ENCODE assay signal across 8 cellular contexts in the genomic region with DNA sequence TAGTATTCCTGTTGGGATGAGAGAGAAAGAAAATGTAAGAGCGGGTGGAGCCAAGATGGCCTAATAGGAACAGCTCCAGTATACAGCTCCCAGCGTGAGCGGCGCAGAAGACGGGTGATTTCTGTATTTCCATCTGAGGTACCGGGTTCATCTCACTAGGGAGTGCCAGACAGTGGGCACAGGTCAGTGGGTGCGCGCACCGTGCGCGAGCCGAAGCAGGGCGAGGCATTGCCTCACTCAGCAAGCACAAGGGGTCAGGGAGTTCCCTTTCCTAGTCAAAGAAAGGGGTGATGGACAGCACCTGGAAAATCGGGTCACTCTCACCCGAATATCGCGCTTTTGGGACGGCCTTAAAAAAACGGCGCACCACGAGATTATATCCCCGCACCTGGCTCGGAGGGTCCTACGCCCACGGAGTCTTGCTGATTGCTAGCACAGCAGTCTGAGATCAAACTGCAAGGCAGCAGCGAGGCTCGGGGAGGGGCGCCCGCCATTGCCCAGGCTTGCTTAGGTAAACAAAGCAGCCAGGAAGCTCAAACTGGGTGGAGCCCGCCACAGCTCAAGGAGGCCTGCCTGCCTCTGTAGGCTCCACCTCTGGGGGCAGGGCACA.
DNase-seq lines count a peak whose midpoint lies in the region; TF ChIP-seq lines count a peak whose summit lies in the region.
"Not testable (repeated sequence)": the region's sequence is repeated elsewhere in the genome, so short reads cannot be mapped to it uniquely, and the experiment has no call there.

No MANE protein-coding gene starts in this region.

- H3K36me3 Mint-ChIP-seq in Calu3 (ENCODE audit: insufficient read depth, unreplicated experiment); activated T-cell treated with anti-CD3 and anti-CD28 coated beads, Interleukin-2, amount 50 U/mL, for 24 hours (ENCODE audit: low read depth); neural crest cell (ENCODE audit: low read depth): not testable (repeated sequence)

- not testable (repeated sequence) for H3K27me3 ChIP-seq in colonic mucosa; iPS DF 6.9 (ENCODE audit: control insufficient read depth, insufficient read depth, low read length); suprapubic skin

- not testable (repeated sequence) for H3K36me3 ChIP-seq in colonic mucosa; iPS DF 6.9 (ENCODE audit: control insufficient read depth, insufficient read depth, low read length); suprapubic skin

- H3K9me3 Mint-ChIP-seq in Calu3 (ENCODE audit: low read depth, unreplicated experiment); activated T-cell treated with anti-CD3 and anti-CD28 coated beads, Interleukin-2, amount 50 U/mL, for 24 hours; neural crest cell: not testable (repeated sequence)

- intact Hi-C loops in Calu3 (cut with micrococcal nuclease; ENCODE audit: unreplicated experiment); colonic mucosa (cut with DNase I): not testable (repeated sequence)

- peak overlapping the region; percentile 77 for H3K4me3 Mint-ChIP-seq in Calu3 (ENCODE audit: low read depth, unreplicated experiment)
- H3K4me3 Mint-ChIP-seq in activated T-cell treated with anti-CD3 and anti-CD28 coated beads, Interleukin-2, amount 50 U/mL, for 24 hours: peak overlapping the region; percentile 76
- peak overlapping the region; percentile 93 for H3K4me3 Mint-ChIP-seq in neural crest cell

- H3K4me1 ChIP-seq in colonic mucosa; iPS DF 6.9 (ENCODE audit: control insufficient read depth, insufficient read depth, low read length); suprapubic skin: not testable (repeated sequence)

- H3K9me3 ChIP-seq in colonic mucosa; iPS DF 6.9 (ENCODE audit: control insufficient read depth, insufficient read depth, low read length); suprapubic skin: not testable (repeated sequence)

- TF ChIP-seq POLR2A in suprapubic skin (IDR thresholded peaks at IDR 0.05): not testable (repeated sequence)

- peak overlapping the region; percentile 96 for H3K27ac ChIP-seq in RWPE1
- H3K27ac ChIP-seq in colonic mucosa: peak overlapping the region; percentile 38
- not testable (repeated sequence) for H3K27ac ChIP-seq in iPS DF 6.9 (ENCODE audit: low read length); suprapubic skin

- POLR2A ChIA-PET in RWPE1 (lab: Yijun Ruan, JAX; ENCODE audit: low non-redundant PET): not testable (repeated sequence)

- TF ChIP-seq EP300 in suprapubic skin (IDR thresholded peaks at IDR 0.05): not testable (repeated sequence)

- CTCF ChIA-PET in Calu3 (lab: Charles Lee): not testable (repeated sequence)
- CTCF ChIA-PET in RWPE1 (lab: Yijun Ruan, JAX): interaction anchor here (0.6 kb wide), 1 partner anchor 487 kb away, joined by 3 read pairs; no protein-coding TSS in a partner anchor

- TF ChIP-seq CTCF in Calu3 (IDR thresholded peaks at IDR 0.05; ENCODE audit: unreplicated experiment); RWPE1 (conservative IDR thresholded peaks at IDR 0.05; ENCODE audit: low read depth); colonic mucosa (IDR thresholded peaks at IDR 0.05); neural crest cell (conservative IDR thresholded peaks at IDR 0.05); suprapubic skin (IDR thresholded peaks at IDR 0.05): not testable (repeated sequence)

- not testable (repeated sequence) for H3K27me3 Mint-ChIP-seq in Calu3 (ENCODE audit: unreplicated experiment); activated T-cell treated with anti-CD3 and anti-CD28 coated beads, Interleukin-2, amount 50 U/mL, for 24 hours; neural crest cell (ENCODE audit: low read depth)

- H3K27ac Mint-ChIP-seq in Calu3 (ENCODE audit: unreplicated experiment) (peak overlapping the region; percentile 87), neural crest cell (ENCODE audit: unreplicated experiment) (peak overlapping the region; percentile 97)
- peak overlapping the region; percentile 11 for H3K27ac Mint-ChIP-seq in activated T-cell treated with anti-CD3 and anti-CD28 coated beads, Interleukin-2, amount 50 U/mL, for 24 hours

- BruUV-seq in Calu3 (replicated peaks; lab: Mats Ljungman, UMichigan): not testable (repeated sequence)

- WGBS in iPS DF 6.9 (ENCODE audit: insufficient coverage, insufficient read length): no CpG with 5 or more reads among the region's 30 CpGs
- WGBS in suprapubic skin: 69% methylated on average over 13 of the region's 30 CpGs

- H3K4me3 ChIP-seq in colonic mucosa: peak overlapping the region; percentile 25
- H3K4me3 ChIP-seq in iPS DF 6.9 (ENCODE audit: low read length): peak overlapping the region; percentile 48; the same call in 1 of the 2 replicates
- H3K4me3 ChIP-seq in suprapubic skin: peak overlapping the region; percentile 46

- not testable (repeated sequence) for H3K4me1 Mint-ChIP-seq in Calu3 (ENCODE audit: low read depth, unreplicated experiment); activated T-cell treated with anti-CD3 and anti-CD28 coated beads, Interleukin-2, amount 50 U/mL, for 24 hours (ENCODE audit: low read depth); neural crest cell

- not testable (repeated sequence) for H3K9ac ChIP-seq in colonic mucosa (ENCODE audit: low read depth in 2 of 2, low read length in 2 of 2)

- DNase-seq in Calu3 (peak; percentile 32), NCI-H1417 (lab: John Stamatoyannopoulos, UW) (peak in 2 of 3 experiments; percentile 71 to 78), colonic mucosa (peak; percentile 55), neural crest cell (ENCODE audit: low read depth, low spot score) (peak; percentile 3), suprapubic skin (ENCODE audit: low spot score in 2 of 2) (peak in 1 of 2 donors; percentile 58)
- DNase-seq in RWPE1 (ENCODE audit: low spot score); iPS DF 6.9 (ENCODE audit: low read depth, low spot score): not testable (repeated sequence)
- peak; percentile 39 for DNase-seq in activated T-cell treated with anti-CD3 and anti-CD28 coated beads, Interleukin-2, amount 50 U/mL, for 24 hours

Comparison
In these comparisons a context has a peak if more than half of its experiments do, and no peak if none do; other contexts are left out.
1. H3K27ac Mint-ChIP-seq: peak in every context shown above with its lines; median percentile 97 in neural crest cell; 87 in Calu3; 11 in activated T-cell treated with anti-CD3 and anti-CD28 coated beads, Interleukin-2, amount 50 U/mL, for 24 hours.